8 cellular contexts compared by ENCODE assay signal in genomic region chr12:110224379-110225304, GRCh38. TPM values are rescaled to one million over a fixed set of nuclear protein-coding genes. Genes with fewer than 3 reads are reported as not detected.
DNase-seq lines count a peak whose midpoint lies in the region; ATAC-seq and TF ChIP-seq lines count a peak whose summit lies in the region.

No MANE protein-coding gene starts in this region.

- H3K4me2 ChIP-seq in skeletal muscle satellite cell (ENCODE audit: low read length), result peak overlapping the region; percentile 76

- peak; percentile 67 for ATAC-seq in Right ventricle myocardium inferior
- peak in 3 of 4 donors; percentile 55 to 67 (median 62) for ATAC-seq in heart left ventricle
- ATAC-seq in HG02798 (IDR thresholded peaks at IDR 0.05; ENCODE audit: poor library complexity, unreplicated experiment), result no peak
- no peak for ATAC-seq in HG02970 (IDR thresholded peaks at IDR 0.05; ENCODE audit: low FRiP score, unreplicated experiment)

- H3K4me1 ChIP-seq in heart left ventricle, result peaks cover 0 to 58% (median 22%) of the 10 kb centered on the region in 12 donors
- peaks cover 13% of the 10 kb centered on the region for H3K4me1 ChIP-seq in skeletal muscle satellite cell (ENCODE audit: control insufficient read depth, insufficient read depth, low read length)

- TF ChIP-seq CTCF in WI38 (IDR thresholded peaks at IDR 0.05; ENCODE audit: low read depth, low read length), result peak; percentile 40; the same call in 1 of the 2 replicates
- peak; percentile 33 to 71 (median 56) for TF ChIP-seq CTCF in heart left ventricle (IDR thresholded peaks at IDR 0.05)

- H3K9me3 ChIP-seq in heart left ventricle, result no peaks in the 10 kb centered on the region
- no peaks in the 10 kb centered on the region for H3K9me3 ChIP-seq in skeletal muscle satellite cell (replicated peaks; ENCODE audit: low read length)

- H3K36me3 Mint-ChIP-seq in activated T-helper 2 cell treated with anti-CD3 and anti-CD28 coated beads, Interferon-gamma antibody, Interleukin-2, Interleukin-4, amounts not matched to agents 10 μg/mL and 5 μg/mL and 100 μg/mL, durations not matched to agents 14 hours and 24 hours and 36 hours (ENCODE audit: low read depth), result no peaks in the 10 kb centered on the region

- no peak for TF ChIP-seq POLR2A in heart left ventricle (IDR thresholded peaks at IDR 0.05)

- no peak for DNase-seq in Right ventricle myocardium inferior (ENCODE audit: missing footprints)
- no peak for DNase-seq in cardiac septum (ENCODE audit: low spot score)
- DNase-seq in heart left ventricle, result no peak
- DNase-seq in activated T-helper 2 cell treated with anti-CD3 and anti-CD28 coated beads, Interferon-gamma antibody, Interleukin-2, Interleukin-4, amounts not matched to agents 10 μg/mL and 5 μg/mL and 100 μg/mL, durations not matched to agents 14 hours and 24 hours and 36 hours (ENCODE audit: low spot score), result no peak

- peak overlapping the region in 11 of 12 donors; percentile 20 to 75 (median 68) for H3K27ac ChIP-seq in heart left ventricle

- H3K4me3 ChIP-seq in WI38 (ENCODE audit: low read depth, low read length) (peak overlapping the region; percentile 32), heart left ventricle (peak overlapping the region in 9 of 12 donors; percentile 6 to 46 (median 22)), skeletal muscle satellite cell (ENCODE audit: low read length) (peak overlapping the region; percentile 52)

- no peaks in the 10 kb centered on the region for H3K9me3 Mint-ChIP-seq in activated T-helper 2 cell treated with anti-CD3 and anti-CD28 coated beads, Interferon-gamma antibody, Interleukin-2, Interleukin-4, amounts not matched to agents 10 μg/mL and 5 μg/mL and 100 μg/mL, durations not matched to agents 14 hours and 24 hours and 36 hours

- no peak overlapping the region for H3K27ac Mint-ChIP-seq in activated T-helper 2 cell treated with anti-CD3 and anti-CD28 coated beads, Interferon-gamma antibody, Interleukin-2, Interleukin-4, amounts not matched to agents 10 μg/mL and 5 μg/mL and 100 μg/mL, durations not matched to agents 14 hours and 24 hours and 36 hours

- peaks cover 16% of the 10 kb centered on the region for H3K27me3 Mint-ChIP-seq in activated T-helper 2 cell treated with anti-CD3 and anti-CD28 coated beads, Interferon-gamma antibody, Interleukin-2, Interleukin-4, amounts not matched to agents 10 μg/mL and 5 μg/mL and 100 μg/mL, durations not matched to agents 14 hours and 24 hours and 36 hours (ENCODE audit: low read depth)

- H3K27me3 ChIP-seq in heart left ventricle, result no peaks in the 10 kb centered on the region
- H3K27me3 ChIP-seq in skeletal muscle satellite cell (ENCODE audit: control insufficient read depth, insufficient read depth, low read length), result no peaks in the 10 kb centered on the region

- intact Hi-C loops in Right ventricle myocardium inferior (cut with DNase I) (no loop called here), cardiac septum (cut with DNase I) (loop anchor here (5.0 kb wide), 1 partner anchor 58 kb away; the partner anchor contains the start of gene ATP2A2), heart left ventricle (cut with DNase I) (loop anchor here in 9 of 10 donors (2.0 to 10.0 kb wide), 7 partner anchors 50 to 130 kb away; partner anchors contain the start of genes ATP2A2 (in 5 of the 9) and IFT81 (in 1 of the 9))
- intact Hi-C loops in activated T-helper 2 cell treated with anti-CD3 and anti-CD28 coated beads, Interferon-gamma antibody, Interleukin-2, Interleukin-4, amounts not matched to agents 10 μg/mL and 5 μg/mL and 100 μg/mL, durations not matched to agents 14 hours and 24 hours and 36 hours (cut with micrococcal nuclease), result loop anchor here (10.0 kb wide), 1 partner anchor 60 kb away; no protein-coding TSS in a partner anchor

- H3K36me3 ChIP-seq in heart left ventricle (peaks cover 0 to 6% (median 0%) of the 10 kb centered on the region in 9 donors), skeletal muscle satellite cell (ENCODE audit: insufficient read depth, low read length) (no peaks in the 10 kb centered on the region)

- no peak overlapping the region for H3K4me3 Mint-ChIP-seq in activated T-helper 2 cell treated with anti-CD3 and anti-CD28 coated beads, Interferon-gamma antibody, Interleukin-2, Interleukin-4, amounts not matched to agents 10 μg/mL and 5 μg/mL and 100 μg/mL, durations not matched to agents 14 hours and 24 hours and 36 hours (ENCODE audit: low read depth)

- WGBS in heart left ventricle, 4 donors, result 50 to 63% (median 53%) methylated on average over 10 of the region's 10 CpGs

- no peaks in the 10 kb centered on the region for H3K4me1 Mint-ChIP-seq in activated T-helper 2 cell treated with anti-CD3 and anti-CD28 coated beads, Interferon-gamma antibody, Interleukin-2, Interleukin-4, amounts not matched to agents 10 μg/mL and 5 μg/mL and 100 μg/mL, durations not matched to agents 14 hours and 24 hours and 36 hours (ENCODE audit: low read depth)

- peak overlapping the region; percentile 5 for H3K9ac ChIP-seq in skeletal muscle satellite cell (ENCODE audit: low read depth, low read length)

RNA-seq across cellular contexts. Expression of gene ATP2A2, which starts 56.4 kb away (rescaled TPM):
- total RNA-seq in Right ventricle myocardium inferior, result 3,009 TPM
- 918 TPM for total RNA-seq in cardiac septum
- total RNA-seq in heart left ventricle, result 1,000 to 10,000 TPM; 1,194 to 2,963 (median 1,871) TPM
- 1,000 to 10,000 TPM in 1 of 2 donors, 100 to 1,000 TPM in 1; 494 to 1,113 TPM for polyA plus RNA-seq in heart left ventricle
- 110 and 141 TPM in 2 replicates for total RNA-seq in skeletal muscle satellite cell (2012; rRNA removed)
- 213 and 219 TPM in 2 replicates for total RNA-seq in activated T-helper 2 cell treated with anti-CD3 and anti-CD28 coated beads, Interferon-gamma antibody, Interleukin-2, Interleukin-4, amounts not matched to agents 10 μg/mL and 5 μg/mL and 100 μg/mL, durations not matched to agents 14 hours and 24 hours and 36 hours

Comparison
In these comparisons a context has a peak if more than half of its experiments do, and no peak if none do; other contexts are left out.
1. ATAC-seq: peak in Right ventricle myocardium inferior (single experiment) and heart left ventricle (3 of 4); none in HG02798 (single experiment) and HG02970 (single experiment).
2. Peak in every context shown above with its lines, with median percentiles within 50 percentile points of each other: H3K4me3 ChIP-seq.